Comparison of ENCODE assay signal across 8 cellular contexts in genomic region chr1:41810446-41810845, GRCh38.
DNase-seq lines count a peak whose midpoint lies in the region; FAIRE-seq and TF ChIP-seq lines count a peak whose summit lies in the region.

No MANE protein-coding gene starts in this region.

- no peaks in the 10 kb centered on the region for H3K9me3 ChIP-seq in adipocyte (ENCODE audit: control insufficient read depth, low read length)

- H3K4me3 ChIP-seq in adipocyte (ENCODE audit: low read length), result no peak overlapping the region

- no peaks in the 10 kb centered on the region for H3K36me3 ChIP-seq in adipocyte (ENCODE audit: control insufficient read depth, insufficient read depth, low read length, severe bottlenecking)

- H3K4me1 ChIP-seq in adipocyte (ENCODE audit: control insufficient read depth, insufficient read depth, low read length), result peaks cover 32% of the 10 kb centered on the region

- peak; percentile 38 for FAIRE-seq in GM12891 (lab: Jason Lieb, UNC)

- DNase-seq in GM12891 (ENCODE audit: insufficient read length, low spot score) (no peak), NOMO-1 (lab: John Stamatoyannopoulos, UW; ENCODE audit: unreplicated experiment in 2 of 2) (peak; percentile 48 to 61), adipocyte (ENCODE audit: low read depth) (peak; percentile 56), midbrain (lab: John Stamatoyannopoulos, UW) (peak; percentile 2), NCI-H524 treated with DMSO at 0.1 percent for 48 hours (lab: John Stamatoyannopoulos, UW) (no peak), NCI-H345 (lab: John Stamatoyannopoulos, UW) (no peak), globus pallidus (ENCODE audit: low spot score) (no peak), NCI-H146 treated with DMSO at 0.1 percent for 48 hours (lab: John Stamatoyannopoulos, UW; ENCODE audit: unreplicated experiment) (no peak)

- TF ChIP-seq POLR2A in GM12891 (IDR thresholded peaks at IDR 0.05; ENCODE audit: low read depth, low read length), result no peak

- H3K9ac ChIP-seq in adipocyte (ENCODE audit: low read length), result no peak overlapping the region

- no peaks in the 10 kb centered on the region for H3K27me3 ChIP-seq in adipocyte (replicated peaks; ENCODE audit: control insufficient read depth, insufficient read depth, low read length)

TF ChIP-seq in GM12891, 5 proteins besides CTCF, POLR2A, EP300 and RAD21:
- TF ChIP-seq SPI1 (IDR thresholded peaks at IDR 0.05; ENCODE audit: low read depth, low read length) (no peak), TAF1 (IDR thresholded peaks at IDR 0.05; ENCODE audit: low read depth, low read length) (no peak), POU2F2 (IDR thresholded peaks at IDR 0.05; ENCODE audit: low read depth, low read length) (no peak), POLR2AphosphoS5 (IDR thresholded peaks at IDR 0.05; ENCODE audit: low read depth, low read length) (no peak), PAX5 (IDR thresholded peaks at IDR 0.05; ENCODE audit: insufficient read depth, low read length, severe bottlenecking) (no peak)

Comparison
In these comparisons a context has a peak if more than half of its experiments do, and no peak if none do; other contexts are left out.
1. DNase-seq: peak in NOMO-1 (2 of 2), adipocyte (single experiment) and midbrain (single experiment); none in GM12891 (single experiment), NCI-H524 treated with DMSO at 0.1 percent for 48 hours (single experiment), NCI-H345 (single experiment), globus pallidus (single experiment) and NCI-H146 treated with DMSO at 0.1 percent for 48 hours (single experiment).